15 cellular contexts compared by ENCODE assay signal in genomic region chr3:78847203-78847602, GRCh38.
DNase-seq lines count a peak whose midpoint lies in the region; ATAC-seq and TF ChIP-seq lines count a peak whose summit lies in the region.
"Had no signal": no experiment of that assay in that cellular context is flagged by ENCODE, and none has a peak within 500 bp of the region (broad histone marks: within the 10 kb centered on the region; RNA-seq: fewer than 3 reads in every experiment).

No MANE protein-coding gene starts in this region.

- no peak overlapping the region for H3K9ac ChIP-seq in mesenchymal stem cell (ENCODE audit: low read length)

- no peak overlapping the region for H2BK15ac ChIP-seq in mesenchymal stem cell (ENCODE audit: low read depth, poor library complexity, severe bottlenecking)

- H3K27ac ChIP-seq in SJCRH30 (peak overlapping the region; percentile 53), mesenchymal stem cell (ENCODE audit: low read length, poor library complexity, severe bottlenecking) (peak overlapping the region; percentile 55)
- H3K27ac ChIP-seq: C4-2B had no signal

- H3K79me1 ChIP-seq in mesenchymal stem cell (replicated peaks; ENCODE audit: low read length, poor library complexity, severe bottlenecking), result no peaks in the 10 kb centered on the region

- no peak for TF ChIP-seq CTCF in chondrocyte (IDR thresholded peaks at IDR 0.05)
- no peak for TF ChIP-seq CTCF in type B pancreatic cell (conservative IDR thresholded peaks at IDR 0.05)

- H2BK12ac ChIP-seq in mesenchymal stem cell (ENCODE audit: low read length in 2 of 2), result peak overlapping the region in 1 of 2 experiments; percentile 39

- no peak overlapping the region for H3K14ac ChIP-seq in mesenchymal stem cell (ENCODE audit: low read length in 2 of 2)

- H2AFZ ChIP-seq in mesenchymal stem cell (ENCODE audit: low read depth, low read length), result no peak overlapping the region

- no peak overlapping the region for H4K8ac ChIP-seq in mesenchymal stem cell (ENCODE audit: low read length)

- H3K9me3 Mint-ChIP-seq in chondrocyte (ENCODE audit: low read depth) (no peaks in the 10 kb centered on the region), type B pancreatic cell (peaks cover 6% of the 10 kb centered on the region)
- peaks cover 2% of the 10 kb centered on the region for H3K9me3 Mint-ChIP-seq in activated T-cell treated with anti-CD3 and anti-CD28 coated beads, Interleukin-2, amount 50 U/mL, for 24 hours

- no peak overlapping the region for H4K91ac ChIP-seq in mesenchymal stem cell (ENCODE audit: low read length)

- H2BK5ac ChIP-seq in mesenchymal stem cell (ENCODE audit: low read depth, low read length, poor library complexity, severe bottlenecking), result peak overlapping the region; percentile 70

- H3K9me3 ChIP-seq in SJCRH30 (replicated peaks) (no peaks in the 10 kb centered on the region), mesenchymal stem cell (ENCODE audit: control insufficient read depth, low read length) (no peaks in the 10 kb centered on the region)

- peak in 1 of 2 experiments; percentile 6 for DNase-seq in SJCRH30
- DNase-seq in chondrocyte (ENCODE audit: low spot score), result no peak
- DNase-seq in mesenchymal stem cell, result no peak
- no peak for DNase-seq in type B pancreatic cell (ENCODE audit: extremely low spot score, unreplicated experiment)
- DNase-seq in mesenteric fat pad (ENCODE audit: low spot score), result no peak
- DNase-seq in activated T-cell treated with anti-CD3 and anti-CD28 coated beads, Interleukin-2, amount 50 U/mL, for 24 hours, result no peak
- DNase-seq: DMS79, H7, NCI-H1417 treated with DMSO at 0.1 percent for 48 hours, NCI-H187 treated with DMSO at 0.1 percent for 48 hours, NCI-H2227 treated with DMSO at 0.1 percent for 48 hours, OCI-M1, Right ventricle myocardium superior had no signal

- H3K4me1 Mint-ChIP-seq in chondrocyte (ENCODE audit: low read depth), result peaks cover 26% of the 10 kb centered on the region
- peaks cover 42% of the 10 kb centered on the region for H3K4me1 Mint-ChIP-seq in type B pancreatic cell (ENCODE audit: unreplicated experiment)
- H3K4me1 Mint-ChIP-seq in activated T-cell treated with anti-CD3 and anti-CD28 coated beads, Interleukin-2, amount 50 U/mL, for 24 hours (ENCODE audit: low read depth), result no peaks in the 10 kb centered on the region

- 99% methylated on average over 4 of the region's 4 CpGs for WGBS in mesenchymal stem cell

- H3K36me3 Mint-ChIP-seq in chondrocyte (ENCODE audit: low read depth), result no peaks in the 10 kb centered on the region
- H3K36me3 Mint-ChIP-seq in type B pancreatic cell, result peaks cover 8% of the 10 kb centered on the region
- no peaks in the 10 kb centered on the region for H3K36me3 Mint-ChIP-seq in activated T-cell treated with anti-CD3 and anti-CD28 coated beads, Interleukin-2, amount 50 U/mL, for 24 hours (ENCODE audit: low read depth)

- no peak overlapping the region for H2BK120ac ChIP-seq in mesenchymal stem cell (ENCODE audit: low read depth, low read length)

- ATAC-seq in GM21529 (IDR thresholded peaks at IDR 0.05; ENCODE audit: unreplicated experiment), result no peak

- H3K27me3 ChIP-seq in SJCRH30 (no peaks in the 10 kb centered on the region), mesenchymal stem cell (ENCODE audit: control insufficient read depth in 1 of 2, insufficient read depth in 1 of 2, low read length in 2 of 2) (no peaks in the 10 kb centered on the region)

- H3K4me3 ChIP-seq in SJCRH30 (no peak overlapping the region), mesenchymal stem cell (ENCODE audit: insufficient read depth in 1 of 2, low read depth in 1 of 2, low read length in 2 of 2) (no peak overlapping the region)

- no peak overlapping the region for H3K4ac ChIP-seq in mesenchymal stem cell (ENCODE audit: low read depth in 1 of 2, low read length in 2 of 2)

- peak overlapping the region; percentile 92 for H2AK5ac ChIP-seq in mesenchymal stem cell (ENCODE audit: low read length, severe bottlenecking)

- H3K36me3 ChIP-seq in SJCRH30 (no peaks in the 10 kb centered on the region), mesenchymal stem cell (ENCODE audit: control insufficient read depth in 1 of 2, insufficient read depth in 2 of 2, low read depth in 1 of 2, low read length in 2 of 2) (no peaks in the 10 kb centered on the region)

- H3K27ac Mint-ChIP-seq in chondrocyte (ENCODE audit: unreplicated experiment) (peak overlapping the region; percentile 46), type B pancreatic cell (peak overlapping the region; percentile 1)
- no peak overlapping the region for H3K27ac Mint-ChIP-seq in activated T-cell treated with anti-CD3 and anti-CD28 coated beads, Interleukin-2, amount 50 U/mL, for 24 hours

- no peak overlapping the region for H3K4me2 ChIP-seq in mesenchymal stem cell (ENCODE audit: low read length, poor library complexity, severe bottlenecking)

- peak overlapping the region in 1 of 2 experiments; percentile 21 for H3K18ac ChIP-seq in mesenchymal stem cell (ENCODE audit: low read depth in 1 of 2, low read length in 2 of 2)

- H3K23ac ChIP-seq in mesenchymal stem cell (ENCODE audit: low read length in 2 of 2), result no peak overlapping the region

- H3K4me3 Mint-ChIP-seq in chondrocyte (ENCODE audit: unreplicated experiment) (no peak overlapping the region), type B pancreatic cell (peak overlapping the region; percentile 45)
- H3K4me3 Mint-ChIP-seq in activated T-cell treated with anti-CD3 and anti-CD28 coated beads, Interleukin-2, amount 50 U/mL, for 24 hours, result no peak overlapping the region

- H3K27me3 Mint-ChIP-seq in chondrocyte (ENCODE audit: low read depth) (no peaks in the 10 kb centered on the region), type B pancreatic cell (no peaks in the 10 kb centered on the region)
- H3K27me3 Mint-ChIP-seq in activated T-cell treated with anti-CD3 and anti-CD28 coated beads, Interleukin-2, amount 50 U/mL, for 24 hours, result no peaks in the 10 kb centered on the region

- H3K4me1 ChIP-seq in SJCRH30 (peaks cover 20% of the 10 kb centered on the region), mesenchymal stem cell (ENCODE audit: control insufficient read depth, insufficient read depth, low read depth, low read length) (no peaks in the 10 kb centered on the region)
